8 cellular contexts compared by ENCODE assay signal in genomic region chr18:55779461-55779710, GRCh38.
DNase-seq lines count a peak whose midpoint lies in the region; ATAC-seq and TF ChIP-seq lines count a peak whose summit lies in the region.

No MANE protein-coding gene starts in this region.

- intact Hi-C loops in PC-3 (cut with micrococcal nuclease) (no loop called here), prostate gland (cut with DNase I) (no loop called here)

- WGBS in prostate gland, result 7% methylated on average over 8 of the region's 8 CpGs

- CTCF ChIA-PET in PC-3 (lab: Charles Lee), result interaction anchor here (0.7 to 0.9 kb wide), 2 partner anchors 364 to 545 kb away, joined by 3 read pairs; no protein-coding TSS in a partner anchor

- H3K4me1 ChIP-seq in PC-3 (ENCODE audit: insufficient read depth, low read length) (peaks cover 9% of the 10 kb centered on the region; the same call in 1 of the 2 replicates), prostate gland (replicated peaks) (no peaks in the 10 kb centered on the region)

- H3K36me3 ChIP-seq in PC-3 (ENCODE audit: low read depth, low read length) (no peaks in the 10 kb centered on the region), prostate gland (no peaks in the 10 kb centered on the region)

- DNase-seq in GM03348 (ENCODE audit: low spot score), result peak; percentile 57
- DNase-seq in PC-3, result no peak
- no peak for DNase-seq in glutamatergic neuron
- DNase-seq in prostate gland (ENCODE audit: low spot score), result peak; percentile 7
- no peak for DNase-seq in Ammon's horn (ENCODE audit: low spot score)
- DNase-seq in GM19240 (ENCODE audit: insufficient read length, low spot score), result no peak
- DNase-seq in NCI-H146 (lab: John Stamatoyannopoulos, UW), result no peak

- no peak overlapping the region for H3K27ac ChIP-seq in PC-3 (ENCODE audit: low read length)
- no peak overlapping the region for H3K27ac ChIP-seq in prostate gland

- no peaks in the 10 kb centered on the region for H3K9me2 ChIP-seq in PC-3 (replicated peaks; ENCODE audit: low read length)

- no peak overlapping the region for H3K27ac Mint-ChIP-seq in glutamatergic neuron (ENCODE audit: unreplicated experiment)

- H4K20me1 ChIP-seq in PC-3 (ENCODE audit: low read length), result no peaks in the 10 kb centered on the region

- peak overlapping the region; percentile 55; the same call in 1 of the 2 replicates for H3K4me3 ChIP-seq in PC-3 (ENCODE audit: low read length)
- peak overlapping the region; percentile 36 to 44 for H3K4me3 ChIP-seq in prostate gland

- BruUV-seq in PC-3 (replicated peaks; lab: Mats Ljungman, UMichigan), result no TSS peak

- peaks cover 17% of the 10 kb centered on the region for H3K4me1 Mint-ChIP-seq in glutamatergic neuron (ENCODE audit: low read depth, unreplicated experiment)

- POLR2A ChIA-PET in PC-3 (lab: Charles Lee; ENCODE audit: unreplicated experiment), result no interaction called here

- no peaks in the 10 kb centered on the region for H3K36me3 Mint-ChIP-seq in glutamatergic neuron (ENCODE audit: unreplicated experiment)

- ATAC-seq in PC-3 (no peak), HG03039 (IDR thresholded peaks at IDR 0.05; ENCODE audit: unreplicated experiment) (no peak)

- no peak for TF ChIP-seq POLR2A in prostate gland (IDR thresholded peaks at IDR 0.05)

- peak overlapping the region; percentile 69 for H3K4me2 ChIP-seq in PC-3 (ENCODE audit: low read length)

- TF ChIP-seq CTCF in PC-3 (conservative IDR thresholded peaks at IDR 0.05; ENCODE audit: low read depth, low read length), result no peak
- no peak for TF ChIP-seq CTCF in glutamatergic neuron (IDR thresholded peaks at IDR 0.05; ENCODE audit: partially characterized antibody, unreplicated experiment)
- TF ChIP-seq CTCF in prostate gland (IDR thresholded peaks at IDR 0.05), result no peak

- H3K9me3 Mint-ChIP-seq in glutamatergic neuron (ENCODE audit: unreplicated experiment), result no peaks in the 10 kb centered on the region

- H3K9me3 ChIP-seq in PC-3 (ENCODE audit: low read length) (no peaks in the 10 kb centered on the region), prostate gland (no peaks in the 10 kb centered on the region)

- H3K27me3 ChIP-seq in PC-3 (ENCODE audit: low read length), result no peaks in the 10 kb centered on the region
- H3K27me3 ChIP-seq in prostate gland (replicated peaks; ENCODE audit: insufficient read depth), result no peaks in the 10 kb centered on the region

- peaks cover 6% of the 10 kb centered on the region for H3K27me3 Mint-ChIP-seq in glutamatergic neuron (ENCODE audit: unreplicated experiment)

- no peak overlapping the region for H3K9ac ChIP-seq in PC-3 (ENCODE audit: low read length)

- H3F3A ChIP-seq in PC-3 (ENCODE audit: low read length, unreplicated experiment), result no peaks in the 10 kb centered on the region

- H2AFZ ChIP-seq in PC-3 (ENCODE audit: low read length), result peak overlapping the region; percentile 70

- peak overlapping the region; percentile 88 for H3K4me3 Mint-ChIP-seq in glutamatergic neuron (ENCODE audit: unreplicated experiment)

- H3K79me2 ChIP-seq in PC-3 (ENCODE audit: low read length), result no peaks in the 10 kb centered on the region

Comparison
In these comparisons a context has a peak if more than half of its experiments do, and no peak if none do; other contexts are left out.
1. DNase-seq: peak in GM03348 (single experiment) and prostate gland (single experiment); none in PC-3 (single experiment), glutamatergic neuron (single experiment), Ammon's horn (single experiment), GM19240 (single experiment) and NCI-H146 (single experiment).